ENCODE assay signal across 8 cellular contexts in genomic region chr6:41072836-41073202, GRCh38. TPM values are rescaled to one million over a fixed set of nuclear protein-coding genes. Genes with fewer than 3 reads are reported as not detected.
DNase-seq lines count a peak whose midpoint lies in the region; FAIRE-seq and TF ChIP-seq lines count a peak whose summit lies in the region.

Gene NFYA, plus strand, starts transcription at chr6:41072974. Its CDS starts 6,116 bp downstream, at chr6:41079090.

- CTCF ChIA-PET in H1 (lab: Charles Lee; ENCODE audit: partially characterized antibody) = interaction anchor here (0.8 kb wide), 1 partner anchor 28 kb away, joined by 3 read pairs; no protein-coding TSS in a partner anchor

- in situ Hi-C loops in GM23248 (cut with MboI) = no loop called here

- no peaks in the 10 kb centered on the region for H3K27me3 ChIP-seq in GM23248 (replicated peaks; ENCODE audit: insufficient read depth)
- no peaks in the 10 kb centered on the region for H3K27me3 ChIP-seq in H1 (replicated peaks in 1 of 4; ENCODE audit: control insufficient read depth in 3 of 4, extremely low read depth in 1 of 4, insufficient read depth in 3 of 4, low read length in 3 of 4)
- H3K27me3 ChIP-seq in thyroid gland = no peaks in the 10 kb centered on the region

- peak within 1 kb of the TSS; percentile 91 for H4K5ac ChIP-seq in H1 (ENCODE audit: insufficient read length, low read depth, low read length)

- peak within 1 kb of the TSS; percentile 14; the same call in 1 of the 2 replicates for H2AK5ac ChIP-seq in H1 (ENCODE audit: low read depth, low read length)

- H3K27ac ChIP-seq in GM23248 (peak within 1 kb of the TSS; percentile 97), H1 (ENCODE audit: low read depth, low read length) (peak within 1 kb of the TSS; percentile 96), thyroid gland (peak within 1 kb of the TSS; percentile 95 to 100 (median 99))

- H4K20me1 ChIP-seq in GM23248 (ENCODE audit: insufficient read depth) (no peaks in the 10 kb centered on the region), H1 (replicated peaks in 1 of 2; ENCODE audit: control insufficient read depth in 1 of 2, insufficient read depth in 2 of 2, low read length in 2 of 2) (peaks cover 0 to 7% of the 10 kb centered on the region in 2 experiments)

- no peak within 1 kb of the TSS for H2BK15ac ChIP-seq in H1 (ENCODE audit: low read length)

- intact Hi-C loops in thyroid gland (cut with DNase I) = no loop called here

- peak within 1 kb of the TSS; percentile 97 for H3K56ac ChIP-seq in H1 (replicated peaks; ENCODE audit: insufficient read length, low read depth, low read length)

- H2BK5ac ChIP-seq in H1 (ENCODE audit: low read depth, low read length) = peak within 1 kb of the TSS; percentile 98

- H2AFZ ChIP-seq in GM23248 (peak within 1 kb of the TSS; percentile 96), H1 (ENCODE audit: low read length) (peak within 1 kb of the TSS; percentile 16; the same call in 1 of the 2 replicates)

- peaks cover 11% of the 10 kb centered on the region for H3K23me2 ChIP-seq in H1 (ENCODE audit: low read depth, low read length)

- TF ChIP-seq POLR2A in GM12891 (IDR thresholded peaks at IDR 0.05; ENCODE audit: low read depth, low read length) = no peak
- TF ChIP-seq POLR2A in H1 (IDR thresholded peaks at IDR 0.05; ENCODE audit: control extremely low read depth in 1 of 2, low read depth in 2 of 2, low read length in 2 of 2) = no peak
- TF ChIP-seq POLR2A in thyroid gland (IDR thresholded peaks at IDR 0.05) = peak in 1 of 2 donors; percentile 95

- FAIRE-seq in GM12891 (lab: Jason Lieb, UNC) = peak; percentile 100
- peak; percentile 72 for FAIRE-seq in H1 (lab: Jason Lieb, UNC)

- H3K79me2 ChIP-seq in GM23248 (ENCODE audit: insufficient read depth) (peaks cover 46% of the 10 kb centered on the region), H1 (ENCODE audit: control insufficient read depth in 1 of 2, insufficient read depth in 2 of 2, low read length in 2 of 2) (peaks cover 32 to 42% of the 10 kb centered on the region in 2 experiments)

- no peak within 1 kb of the TSS for H2BK12ac ChIP-seq in H1 (ENCODE audit: low read depth, low read length)

- peak within 1 kb of the TSS; percentile 18 for H3K23ac ChIP-seq in H1 (ENCODE audit: insufficient read length)

- POLR2A ChIA-PET in H1 (lab: Charles Lee; ENCODE audit: partially characterized antibody) = interaction anchor here (0.6 to 2.6 kb wide), 6 partner anchors 10 to 45 kb away, joined by 3 to 9 read pairs (median 5); partner anchors contain the start of gene APOBEC2

- no peaks in the 10 kb centered on the region for H3K9me2 ChIP-seq in GM23248 (ENCODE audit: insufficient read depth)

- H3K4me3 ChIP-seq in GM23248 (peak within 1 kb of the TSS; percentile 87), H1 (ENCODE audit: extremely low read depth in 1 of 4, insufficient read depth in 2 of 4, low read depth in 3 of 4, low read length in 4 of 4) (peak within 1 kb of the TSS; percentile 83 to 96 (median 92)), thyroid gland (replicated peaks in 1 of 3) (peak within 1 kb of the TSS; percentile 69 to 82 (median 81))
- H3K4me3 ChIP-seq in Jurkat, Clone E6-1 (ENCODE audit: low read length) = peak within 1 kb of the TSS; percentile 88

- no peaks in the 10 kb centered on the region for H3K36me3 ChIP-seq in GM23248 (ENCODE audit: low read depth)
- peaks cover 0 to 15% (median 6%) of the 10 kb centered on the region in 4 experiments; a peak in 5 of 8 replicates for H3K36me3 ChIP-seq in H1 (ENCODE audit: control insufficient read depth in 2 of 4, insufficient read depth in 4 of 4, low read length in 3 of 4)
- H3K36me3 ChIP-seq in thyroid gland = no peaks in the 10 kb centered on the region

- H3F3A ChIP-seq in GM23248 (ENCODE audit: insufficient read depth) = peaks cover 37% of the 10 kb centered on the region; the same call in 1 of the 2 replicates

- peak within 1 kb of the TSS; percentile 8 for H3K14ac ChIP-seq in H1 (ENCODE audit: insufficient read length)

- H4K91ac ChIP-seq in H1 (replicated peaks; ENCODE audit: insufficient read length, low read length) = peak within 1 kb of the TSS; percentile 87

- H3K4me2 ChIP-seq in GM23248 (ENCODE audit: unreplicated experiment) (peak within 1 kb of the TSS; percentile 99), H1 (ENCODE audit: insufficient read depth in 1 of 2, low read depth in 2 of 2, low read length in 2 of 2) (peak within 1 kb of the TSS; percentile 89 to 98)

- H3K9ac ChIP-seq in GM23248 = peak within 1 kb of the TSS; percentile 99
- peak within 1 kb of the TSS; percentile 86 to 94 (median 93) for H3K9ac ChIP-seq in H1 (replicated peaks in 1 of 4; ENCODE audit: extremely low read depth in 1 of 4, low read depth in 3 of 4, low read length in 3 of 4)

- WGBS in GM23248 (ENCODE audit: low coverage in 1 of 2, low lambda C conversion rate in 2 of 2, missing lambda C conversion rate in 2 of 2), 2 experiments = 1% methylated on average over 23 to 37 of the region's 37 CpGs
- whole genome bisulfite sequencing in H1 (ENCODE audit: extremely low coverage in 1 of 2, insufficient coverage in 1 of 2, insufficient read length in 1 of 2, insufficient replicate concordance in 2 of 2, low coverage in 1 of 2, low lambda C conversion rate in 2 of 2, missing lambda C conversion rate in 1 of 2), 2 experiments = 2% methylated on average over 30 of the region's 37 CpGs; no CpG with 5 or more reads in 1 of the 2 experiments
- 0% methylated on average over 9 to 12 of the region's 37 CpGs for WGBS in thyroid gland, 2 donors

- H3K4me1 ChIP-seq in GM23248 (ENCODE audit: insufficient read depth) = peaks cover 35% of the 10 kb centered on the region
- peaks cover 2 to 5% (median 4%) of the 10 kb centered on the region in 4 experiments; a peak in 3 of 7 replicates for H3K4me1 ChIP-seq in H1 (replicated peaks in 1 of 4; ENCODE audit: control insufficient read depth in 3 of 4, insufficient read depth in 4 of 4, low read length in 3 of 4)
- peaks cover 37 to 39% of the 10 kb centered on the region in 2 donors for H3K4me1 ChIP-seq in thyroid gland

- no peak within 1 kb of the TSS for H2BK120ac ChIP-seq in H1 (replicated peaks; ENCODE audit: low read depth, low read length)

- TF ChIP-seq CTCF in H1 (IDR thresholded peaks at IDR 0.05; ENCODE audit: control extremely low read depth in 1 of 3, insufficient read depth in 1 of 3, low read depth in 1 of 3, low read length in 3 of 3) (no peak), thyroid gland (IDR thresholded peaks at IDR 0.05) (no peak)

- H2BK20ac ChIP-seq in H1 (ENCODE audit: low read length) = 0 out of 2 replicates have a peak within 1 kb of the TSS, but pooled peaks have one; percentile 44

- TF ChIP-seq RAD21 in H1 (IDR thresholded peaks at IDR 0.05 in 1 of 2, conservative IDR thresholded peaks at IDR 0.05 in 1 of 2; ENCODE audit: low read depth in 2 of 2, low read length in 2 of 2) = no peak

- H3K9me3 ChIP-seq in GM23248 (ENCODE audit: low read depth) (no peaks in the 10 kb centered on the region), H1 (ENCODE audit: insufficient read depth in 2 of 2, low read depth in 1 of 2, low read length in 1 of 2) (no peaks in the 10 kb centered on the region), thyroid gland (no peaks in the 10 kb centered on the region)

- peak within 1 kb of the TSS; percentile 97 for H4K8ac ChIP-seq in H1 (ENCODE audit: extremely low read depth, insufficient read depth, low read length)

- peak within 1 kb of the TSS; percentile 91 for H3K4ac ChIP-seq in H1 (replicated peaks; ENCODE audit: insufficient read length, low read depth, low read length)

- H3K18ac ChIP-seq in H1 (ENCODE audit: extremely low read depth, low read length) = peak within 1 kb of the TSS; percentile 96

- no peak for TF ChIP-seq EP300 in H1 (IDR thresholded peaks at IDR 0.05; ENCODE audit: borderline replicate concordance in 1 of 2, low read depth in 2 of 2, low read length in 2 of 2)

- DNase-seq in GM12891 (ENCODE audit: insufficient read length, low spot score) (peak; percentile 85), GM23248 (no peak), H1 (ENCODE audit: low read depth in 1 of 2, low spot score in 2 of 2) (peak in 1 of 2 experiments; percentile 99), midbrain (lab: John Stamatoyannopoulos, UW) (peak; percentile 100), thyroid gland (no peak), HK-2 (ENCODE audit: unreplicated experiment) (no peak)
- DNase-seq in Jurkat, Clone E6-1 (ENCODE audit: low read depth, low spot score) = peak; percentile 98
- DNase-seq in activated CD4-positive, CD25-positive, alpha-beta regulatory T cell treated with anti-CD3 and anti-CD28 coated beads, Interleukin-2, amount 50 U/mL, for 72 hours = peak; percentile 100

- no peaks in the 10 kb centered on the region for H3K79me1 ChIP-seq in H1 (ENCODE audit: low read depth, low read length)

TF ChIP-seq in GM12891, 5 proteins besides CTCF, POLR2A, EP300 and RAD21:
- TF ChIP-seq SPI1 (IDR thresholded peaks at IDR 0.05; ENCODE audit: low read depth, low read length) (no peak), TAF1 (IDR thresholded peaks at IDR 0.05; ENCODE audit: low read depth, low read length) (peak; percentile 46; the same call in 1 of the 2 replicates)

TF ChIP-seq in H1, 55 proteins besides CTCF, POLR2A, EP300 and RAD21 (continues in another document):
- TF ChIP-seq SP1 (IDR thresholded peaks at IDR 0.05; ENCODE audit: low read depth, low read length) (peak; percentile 84), SP4 (IDR thresholded peaks at IDR 0.05; ENCODE audit: low read length) (0 out of 2 replicates have a peak, but pooled peaks have one; percentile 5), NRF1 (IDR thresholded peaks at IDR 0.05; ENCODE audit: low read depth, low read length) (peak; percentile 36; the same call in 1 of the 2 replicates), RFX5 (IDR thresholded peaks at IDR 0.05; ENCODE audit: borderline replicate concordance, low read depth, low read length) (no peak), KDM4A (IDR thresholded peaks at IDR 0.05; ENCODE audit: low read depth, low read length, severe bottlenecking) (peak; percentile 33), EZH2 (IDR thresholded peaks at IDR 0.05; ENCODE audit: low read depth, low read length, severe bottlenecking) (no peak), ZNF274 (IDR thresholded peaks at IDR 0.05; ENCODE audit: borderline replicate concordance, extremely low read depth, low read length) (no peak)

RNA-seq across cellular contexts. Expression of gene NFYA, which starts in this region (rescaled TPM):
- 15.7 TPM for polyA plus RNA-seq in GM12891 (2012; ENCODE audit: low read depth, missing spikeins)
- total RNA-seq in GM23248 (2014; rRNA removed; shearing (Covaris generic)) = 8.8 and 9.5 TPM in 2 replicates
- 9.4 and 9.8 TPM in 2 replicates for polyA plus RNA-seq in GM23248 (2016; fragmentation: Nextera tagmentation; extraction: Ambion mirVana)
- polyA plus RNA-seq in Jurkat, Clone E6-1 (2012; ENCODE audit: insufficient read depth, insufficient read length) = 82.3 TPM
- total RNA-seq in H1 (2021; fragmentation: NEBNext Ultra II Directional; extraction: Animal tissue kit (Norgen Biotek cat#: 25700)) = 33.7 and 35.5 TPM in 2 replicates
- polyA plus RNA-seq in H1 (2011; rRNA removed) = 19.7 and 19.8 TPM in 2 replicates
- polyA plus RNA-seq in H1 (2011; cell fraction: cytosol; rRNA removed) = 16.0 TPM
- polyA plus RNA-seq in H1 (2011; cell fraction: nucleus; rRNA removed) = 31.4 TPM
- polyA plus RNA-seq in H1 (2012, experiment 1 of 2) = 28.7 to 39.9 TPM (median 32.2 TPM) in 4 replicates
- polyA plus RNA-seq in H1 (2012, experiment 2 of 2) = 2.5 TPM
- polyA plus RNA-seq in H1 (2013, experiment 1 of 2) = 16.5 TPM
- 17.7 TPM for polyA plus RNA-seq in H1 (2013, experiment 2 of 2)
- polyA minus RNA-seq in H1 (2011; rRNA and poly(A)+ RNA removed) = 82.8 and 113 TPM in 2 replicates
- 29.5 TPM for polyA minus RNA-seq in H1 (2011; cell fraction: cytosol; rRNA and poly(A)+ RNA removed)
- polyA minus RNA-seq in H1 (2011; cell fraction: nucleus; rRNA and poly(A)+ RNA removed) = 37.6 TPM
- total RNA-seq in thyroid gland = 10 to 100 TPM; 31.8 to 40.3 (median 36.0) TPM

Comparison
In these comparisons a context has a peak if more than half of its experiments do, and no peak if none do; other contexts are left out.
1. DNase-seq: peak in GM12891 (single experiment), Jurkat, Clone E6-1 (single experiment), activated CD4-positive, CD25-positive, alpha-beta regulatory T cell treated with anti-CD3 and anti-CD28 coated beads, Interleukin-2, amount 50 U/mL, for 72 hours (single experiment) and midbrain (single experiment); none in GM23248 (single experiment), thyroid gland (0 of 2) and HK-2 (single experiment).
2. Peak in every context shown above with its lines, with median percentiles within 50 percentile points of each other: H3K27ac ChIP-seq and H3K4me3 ChIP-seq.